Comparison of ENCODE assay signal across 8 cellular contexts in genomic region chr5:143401253-143401845, GRCh38. TPM values are rescaled to one million over a fixed set of nuclear protein-coding genes. Genes with fewer than 3 reads are reported as not detected.
DNase-seq lines count a peak whose midpoint lies in the region; ATAC-seq and TF ChIP-seq lines count a peak whose summit lies in the region.

No MANE protein-coding gene starts in this region.

- peak overlapping the region; percentile 98 for H3K4me3 ChIP-seq in GM08714 (ENCODE audit: low read length)
- H3K4me3 ChIP-seq in PC-9 = peak overlapping the region; percentile 96
- H3K4me3 ChIP-seq in esophagus squamous epithelium = peak overlapping the region; percentile 68 to 96 (median 84)
- peak overlapping the region; percentile 58 for H3K4me3 ChIP-seq in retinal pigment epithelial cell (ENCODE audit: low read length)

- DNase-seq in PC-9 (no peak), esophagus squamous epithelium (lab: John Stamatoyannopoulos, UW) (no peak), retinal pigment epithelial cell (ENCODE audit: low read depth) (no peak)
- DNase-seq in stimulated activated CD4-positive, alpha-beta T cell treated with anti-CD3 and anti-CD28 coated beads, Interleukin-2, amount 100 ng/mL, for 24 hours = no peak
- DNase-seq in activated CD4-positive, alpha-beta T cell treated with anti-CD3 and anti-CD28 coated beads for 4 hours = no peak

- ATAC-seq in HG03135 (IDR thresholded peaks at IDR 0.05; ENCODE audit: unreplicated experiment) (no peak), HG02870 (IDR thresholded peaks at IDR 0.05; ENCODE audit: unreplicated experiment) (no peak)

- BruUV-seq in PC-9 (replicated peaks; lab: Mats Ljungman, UMichigan) = no TSS peak

- H4K20me1 ChIP-seq in PC-9 (ENCODE audit: insufficient read depth) = peaks cover 12% of the 10 kb centered on the region; the same call in 1 of the 2 replicates

- no peak overlapping the region for H3K27ac ChIP-seq in PC-9
- H3K27ac ChIP-seq in esophagus squamous epithelium = peak overlapping the region in 3 of 4 donors; percentile 99

- peaks cover 51% of the 10 kb centered on the region for H3K4me1 ChIP-seq in PC-9 (replicated peaks; ENCODE audit: insufficient read depth)
- peaks cover 14 to 64% (median 16%) of the 10 kb centered on the region in 3 donors for H3K4me1 ChIP-seq in esophagus squamous epithelium

- TF ChIP-seq CTCF in PC-9 (conservative IDR thresholded peaks at IDR 0.05) (no peak), esophagus squamous epithelium (IDR thresholded peaks at IDR 0.05) (no peak), retinal pigment epithelial cell (conservative IDR thresholded peaks at IDR 0.05; ENCODE audit: low read depth, low read length) (no peak)

- H3K36me3 ChIP-seq in PC-9 (ENCODE audit: low read depth) (peaks cover 21% of the 10 kb centered on the region; the same call in 1 of the 2 replicates), esophagus squamous epithelium (peaks cover 0 to 7% (median 0%) of the 10 kb centered on the region in 3 donors)

- 22 to 32% methylated on average over 6 of the region's 6 CpGs for WGBS in esophagus squamous epithelium, 2 donors

- intact Hi-C loops in PC-9 (cut with micrococcal nuclease; ENCODE audit: unreplicated experiment) = loop anchor here (5.0 to 10.0 kb wide), 5 partner anchors 227 to 773 kb away; partner anchors contain the start of genes KCTD16 and YIPF5
- intact Hi-C loops in esophagus squamous epithelium (cut with DNase I) = loop anchor here (10.0 kb wide), 3 partner anchors 387 to 477 kb away; no protein-coding TSS in a partner anchor

- 0 out of 2 replicates have a peak overlapping the region, but pooled peaks have one; percentile 87 for H2AFZ ChIP-seq in PC-9

- H3K9me3 ChIP-seq in PC-9 (ENCODE audit: insufficient read depth, low read depth) (no peaks in the 10 kb centered on the region), esophagus squamous epithelium (no peaks in the 10 kb centered on the region)

- H3K4me2 ChIP-seq in PC-9 = peak overlapping the region; percentile 98

- no peak for TF ChIP-seq POLR2A in esophagus squamous epithelium (IDR thresholded peaks at IDR 0.05)

- POLR2A ChIA-PET in PC-9 (lab: Charles Lee; ENCODE audit: unreplicated experiment) = interaction anchor here (0.6 kb wide), 1 partner anchor 54 kb away, joined by 4 read pairs; no protein-coding TSS in a partner anchor

- peaks cover 10% of the 10 kb centered on the region; the same call in 1 of the 2 replicates for H3F3A ChIP-seq in PC-9 (ENCODE audit: insufficient read depth, low read depth)

- H3K9me2 ChIP-seq in PC-9 (ENCODE audit: insufficient read depth) = peaks cover 4% of the 10 kb centered on the region; the same call in 1 of the 2 replicates

- CTCF ChIA-PET in PC-9 (lab: Charles Lee) = no interaction called here

- H3K27me3 ChIP-seq in PC-9 (ENCODE audit: insufficient read depth, low read depth) (no peaks in the 10 kb centered on the region), esophagus squamous epithelium (no peaks in the 10 kb centered on the region)

- peaks cover 64% of the 10 kb centered on the region for H3K79me2 ChIP-seq in PC-9 (ENCODE audit: low read depth)

RNA-seq across cellular contexts. Expression of gene NR3C1, which starts 2.1 kb away (rescaled TPM):
- total RNA-seq in PC-9 (2021) (48.8 and 52.8 TPM in 2 replicates), esophagus squamous epithelium (10 to 100 TPM; 16.7 to 51.1 (median 26.1) TPM)
